Comparison of ENCODE assay signal across 15 cellular contexts in the genomic region with DNA sequence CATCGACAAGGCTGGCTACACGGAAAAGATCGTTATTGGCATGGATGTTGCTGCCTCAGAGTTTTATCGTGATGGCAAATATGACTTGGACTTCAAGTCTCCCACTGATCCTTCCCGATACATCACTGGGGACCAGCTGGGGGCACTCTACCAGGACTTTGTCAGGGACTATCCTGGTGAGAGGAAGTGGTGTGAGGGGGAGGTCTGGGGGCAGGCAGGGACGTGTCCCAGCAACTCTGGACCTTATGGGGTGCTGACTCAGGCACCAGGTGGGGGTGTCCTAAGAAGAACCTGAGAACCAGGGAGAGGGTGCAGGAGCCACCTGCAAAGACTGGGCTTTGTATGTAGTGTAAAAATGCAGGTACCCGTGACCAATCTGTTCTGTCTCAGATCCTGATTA. TPM values are rescaled to one million over a fixed set of nuclear protein-coding genes. Genes with fewer than 3 reads are reported as not detected.
DNase-seq lines count a peak whose midpoint lies in the region; ATAC-seq, FAIRE-seq and TF ChIP-seq lines count a peak whose summit lies in the region.
"Had no signal": no experiment of that assay in that cellular context is flagged by ENCODE, and none has a peak within 500 bp of the region (broad histone marks: within the 10 kb centered on the region; RNA-seq: fewer than 3 reads in every experiment).

No MANE protein-coding gene starts in this region.

- H3K27me3 ChIP-seq in WERI-Rb-1 (ENCODE audit: insufficient read depth, low read depth, severe bottlenecking) (no peaks in the 10 kb centered on the region), endothelial cell of umbilical vein (ENCODE audit: control insufficient read depth in 2 of 2, insufficient read depth in 2 of 2, low read length in 2 of 2) (no peaks in the 10 kb centered on the region), suprapubic skin (no peaks in the 10 kb centered on the region)

- no peaks in the 10 kb centered on the region for H4K20me1 ChIP-seq in endothelial cell of umbilical vein (replicated peaks; ENCODE audit: control insufficient read depth, extremely low read depth, insufficient read depth, low read length)

- no peaks in the 10 kb centered on the region for H3K36me3 Mint-ChIP-seq in natural killer cell treated with Interleukin-12 subunit alpha and Interleukin-12 subunit beta and Interleukin-15 and Interleukin-18, amount 100 ng/mL, for 72 hours
- H3K36me3 Mint-ChIP-seq in natural killer cell, result no peaks in the 10 kb centered on the region

- H3K4me1 Mint-ChIP-seq in natural killer cell treated with Interleukin-12 subunit alpha and Interleukin-12 subunit beta and Interleukin-15 and Interleukin-18, amount 100 ng/mL, for 72 hours (ENCODE audit: low read depth in 2 of 2), result peaks cover 20 to 24% of the 10 kb centered on the region in 2 donors
- H3K4me1 Mint-ChIP-seq in natural killer cell, result peaks cover 12 to 26% of the 10 kb centered on the region in 2 donors

- no peak for TF ChIP-seq POLR2A in endothelial cell of umbilical vein (IDR thresholded peaks at IDR 0.05; ENCODE audit: low read depth, low read length)
- TF ChIP-seq POLR2A in suprapubic skin (IDR thresholded peaks at IDR 0.05), result no peak

- TF ChIP-seq CTCF in natural killer cell (IDR thresholded peaks at IDR 0.05), result no peak
- peak; percentile 29; the same call in 1 of the 2 replicates for TF ChIP-seq CTCF in WERI-Rb-1 (IDR thresholded peaks at IDR 0.05; ENCODE audit: low read depth, low read length)
- TF ChIP-seq CTCF in endothelial cell of umbilical vein (IDR thresholded peaks at IDR 0.05; ENCODE audit: extremely low read depth in 1 of 2, insufficient read depth in 1 of 2, low read depth in 1 of 2, low read length in 2 of 2), result no peak
- no peak for TF ChIP-seq CTCF in suprapubic skin (IDR thresholded peaks at IDR 0.05)

- intact Hi-C loops in natural killer cell (cut with micrococcal nuclease) (no loop called here), endothelial cell of umbilical vein (cut with micrococcal nuclease) (no loop called here)

- no peak for DNase-seq in natural killer cell treated with Interleukin-12 subunit alpha and Interleukin-12 subunit beta and Interleukin-15 and Interleukin-18, amount 100 ng/mL, for 72 hours (ENCODE audit: low spot score)
- DNase-seq in natural killer cell (no peak), WERI-Rb-1 (no peak), endothelial cell of umbilical vein (ENCODE audit: low read depth, low spot score) (no peak), suprapubic skin (ENCODE audit: low spot score in 2 of 2) (no peak), NCI-H526 treated with DMSO at 0.1 percent for 48 hours (lab: John Stamatoyannopoulos, UW) (no peak)
- DNase-seq: DMS53, NCI-H748 treated with DMSO at 0.1 percent for 48 hours, RPMI8226, T-helper 17 cell had no signal

- no TSS peak for BruUV-seq in endothelial cell of umbilical vein (replicated peaks; lab: Mats Ljungman, UMichigan)

- POLR2A ChIA-PET in endothelial cell of umbilical vein (lab: Charles Lee), result interaction anchor here (0.5 kb wide), 1 partner anchor 12 kb away, joined by 4 read pairs; no protein-coding TSS in a partner anchor

- CTCF ChIA-PET in endothelial cell of umbilical vein (lab: Charles Lee), result interaction anchor here (1.5 kb wide), 1 partner anchor 47 kb away, joined by 6 read pairs; a partner anchor contains a TSS

- no peak overlapping the region for H3K4me3 Mint-ChIP-seq in natural killer cell treated with Interleukin-12 subunit alpha and Interleukin-12 subunit beta and Interleukin-15 and Interleukin-18, amount 100 ng/mL, for 72 hours
- no peak overlapping the region for H3K4me3 Mint-ChIP-seq in natural killer cell
- H3K4me3 Mint-ChIP-seq: central memory CD8-positive, alpha-beta T cell; T-helper 17 cell had no signal

- peak overlapping the region; percentile 3 to 11 for H3K27ac Mint-ChIP-seq in natural killer cell treated with Interleukin-12 subunit alpha and Interleukin-12 subunit beta and Interleukin-15 and Interleukin-18, amount 100 ng/mL, for 72 hours
- H3K27ac Mint-ChIP-seq in natural killer cell, result peak overlapping the region in 1 of 2 donors; percentile 10
- H3K27ac Mint-ChIP-seq: T-helper 17 cell had no signal

- no peaks in the 10 kb centered on the region for H3K9me3 Mint-ChIP-seq in natural killer cell treated with Interleukin-12 subunit alpha and Interleukin-12 subunit beta and Interleukin-15 and Interleukin-18, amount 100 ng/mL, for 72 hours
- H3K9me3 Mint-ChIP-seq in natural killer cell, result no peaks in the 10 kb centered on the region
- H3K9me3 Mint-ChIP-seq: central memory CD8-positive, alpha-beta T cell had no signal

- WGBS in suprapubic skin, result 76% methylated on average over 7 of the region's 7 CpGs

- H3K9ac ChIP-seq in endothelial cell of umbilical vein (replicated peaks; ENCODE audit: extremely low read depth, insufficient read depth, low read length), result no peak overlapping the region

- H3K27ac ChIP-seq in WERI-Rb-1 (peak overlapping the region; percentile 45), endothelial cell of umbilical vein (ENCODE audit: insufficient read depth, low read depth, low read length) (no peak overlapping the region), suprapubic skin (no peak overlapping the region)

- dilution Hi-C loops in endothelial cell of umbilical vein (cut with MboI; ENCODE audit: extremely low pct_ligation_motif_present, low sequenced_read_pairs), result no loop called here

- H2AFZ ChIP-seq in endothelial cell of umbilical vein (ENCODE audit: low read depth, low read length), result no peak overlapping the region

- H3K9me1 ChIP-seq in endothelial cell of umbilical vein (replicated peaks; ENCODE audit: control insufficient read depth, extremely low read depth, insufficient read depth, low read length), result no peaks in the 10 kb centered on the region

- H3K9me3 ChIP-seq in WERI-Rb-1 (ENCODE audit: severe bottlenecking), result no peaks in the 10 kb centered on the region
- no peaks in the 10 kb centered on the region for H3K9me3 ChIP-seq in endothelial cell of umbilical vein (replicated peaks; ENCODE audit: control insufficient read depth, insufficient read depth, low read length)
- no peaks in the 10 kb centered on the region for H3K9me3 ChIP-seq in suprapubic skin

- H3K4me1 ChIP-seq in endothelial cell of umbilical vein (ENCODE audit: control insufficient read depth, extremely low read depth, insufficient read depth, low read length) (peaks cover 10% of the 10 kb centered on the region), suprapubic skin (peaks cover 13% of the 10 kb centered on the region)

- H3K4me3 ChIP-seq in WERI-Rb-1 (ENCODE audit: low read depth, low read length) (no peak overlapping the region), endothelial cell of umbilical vein (replicated peaks in 1 of 3; ENCODE audit: insufficient read depth in 1 of 3, low read depth in 1 of 3, low read length in 3 of 3) (no peak overlapping the region), suprapubic skin (no peak overlapping the region)

- no peak for TF ChIP-seq EP300 in suprapubic skin (IDR thresholded peaks at IDR 0.05)

- H3K4me2 ChIP-seq in endothelial cell of umbilical vein (ENCODE audit: insufficient read depth, low read length), result no peak overlapping the region

- H3K27me3 Mint-ChIP-seq in natural killer cell treated with Interleukin-12 subunit alpha and Interleukin-12 subunit beta and Interleukin-15 and Interleukin-18, amount 100 ng/mL, for 72 hours, result no peaks in the 10 kb centered on the region
- no peaks in the 10 kb centered on the region for H3K27me3 Mint-ChIP-seq in natural killer cell (ENCODE audit: low read depth in 2 of 2)
- H3K27me3 Mint-ChIP-seq: central memory CD8-positive, alpha-beta T cell; T-helper 17 cell had no signal

- H3K79me2 ChIP-seq in endothelial cell of umbilical vein (ENCODE audit: control insufficient read depth, insufficient read depth, low read length), result no peaks in the 10 kb centered on the region

- H3K36me3 ChIP-seq in WERI-Rb-1 (peaks cover 89% of the 10 kb centered on the region), endothelial cell of umbilical vein (ENCODE audit: control insufficient read depth in 2 of 2, extremely low read depth in 1 of 2, insufficient read depth in 2 of 2, low read length in 2 of 2) (no peaks in the 10 kb centered on the region), suprapubic skin (peaks cover 5% of the 10 kb centered on the region)

- ATAC-seq in natural killer cell treated with Interleukin-12 subunit alpha and Interleukin-12 subunit beta and Interleukin-15 and Interleukin-18, amount 100 ng/mL, for 72 hours, result no peak
- ATAC-seq in natural killer cell (no peak), SK-N-SH treated with all-trans-retinoic acid at 6 μM for 48 hours (no peak), HG03045 (IDR thresholded peaks at IDR 0.05; ENCODE audit: unreplicated experiment) (no peak)
- ATAC-seq: HCT116, T-helper 17 cell had no signal

- peak; percentile 38 for FAIRE-seq in endothelial cell of umbilical vein (lab: Jason Lieb, UNC)

RNA-seq across cellular contexts. Expression of a gene that starts 5.2 kb away (rescaled TPM):
- total RNA-seq in natural killer cell treated with Interleukin-12 subunit alpha and Interleukin-12 subunit beta and Interleukin-15 and Interleukin-18, amount 100 ng/mL, for 72 hours, result 100 to 1,000 TPM; 151 to 158 TPM
- total RNA-seq in natural killer cell (10 to 100 TPM; 21.6 to 30.8 (median 23.1) TPM), endothelial cell of umbilical vein (13.8 and 18.6 TPM in 2 replicates), suprapubic skin (10 to 100 TPM in 1 of 4 donors, 1 to 10 TPM in 3; 1.3 to 15.4 (median 6.9) TPM)
- 9.1 and 11.4 TPM in 2 replicates for polyA plus RNA-seq in endothelial cell of umbilical vein
- polyA plus RNA-seq in endothelial cell of umbilical vein (2011; cell fraction: cytosol; rRNA removed), result 11.0 and 11.2 TPM in 2 replicates
- 35.7 and 41.5 TPM in 2 replicates for polyA plus RNA-seq in endothelial cell of umbilical vein (2011; cell fraction: nucleus; rRNA removed)
- polyA plus RNA-seq in endothelial cell of umbilical vein (2012), result 18.1 and 20.0 TPM in 2 replicates
- polyA minus RNA-seq in endothelial cell of umbilical vein, result 10.4 and 13.6 TPM in 2 replicates
- 9.3 TPM for polyA minus RNA-seq in endothelial cell of umbilical vein (2011; cell fraction: cytosol; rRNA and poly(A)+ RNA removed)
- polyA minus RNA-seq in endothelial cell of umbilical vein (2011; cell fraction: nucleus; rRNA and poly(A)+ RNA removed), result 4.6 TPM in 2 replicates

RNA-seq across cellular contexts. Expression of a gene that starts 8.2 kb away (rescaled TPM):
- total RNA-seq in natural killer cell treated with Interleukin-12 subunit alpha and Interleukin-12 subunit beta and Interleukin-15 and Interleukin-18, amount 100 ng/mL, for 72 hours, result 10 to 100 TPM; 36.5 to 62.2 TPM
- total RNA-seq in natural killer cell (10 to 100 TPM; 29.3 to 34.0 (median 31.9) TPM), endothelial cell of umbilical vein (117 and 122 TPM in 2 replicates), suprapubic skin (100 to 1,000 TPM in 1 of 4 donors, 10 to 100 TPM in 3; 58.4 to 137 (median 67.7) TPM)
- 46.4 and 47.1 TPM in 2 replicates for polyA plus RNA-seq in endothelial cell of umbilical vein
- polyA plus RNA-seq in endothelial cell of umbilical vein (2011; cell fraction: cytosol; rRNA removed), result 31.7 and 35.8 TPM in 2 replicates
- polyA plus RNA-seq in endothelial cell of umbilical vein (2011; cell fraction: nucleus; rRNA removed), result 134 and 156 TPM in 2 replicates
- polyA plus RNA-seq in endothelial cell of umbilical vein (2012), result 74.8 and 89.8 TPM in 2 replicates
- polyA minus RNA-seq in endothelial cell of umbilical vein, result 24.5 and 37.5 TPM in 2 replicates
- polyA minus RNA-seq in endothelial cell of umbilical vein (2011; cell fraction: cytosol; rRNA and poly(A)+ RNA removed), result 29.7 TPM
- 38.0 and 73.8 TPM in 2 replicates for polyA minus RNA-seq in endothelial cell of umbilical vein (2011; cell fraction: nucleus; rRNA and poly(A)+ RNA removed)

RNA-seq across cellular contexts. Expression of a gene that starts 15.0 kb away (rescaled TPM):
- 1 to 10 TPM; 3.2 to 7.1 TPM for total RNA-seq in natural killer cell treated with Interleukin-12 subunit alpha and Interleukin-12 subunit beta and Interleukin-15 and Interleukin-18, amount 100 ng/mL, for 72 hours
- total RNA-seq in natural killer cell (10 to 100 TPM in 1 of 3 donors, 1 to 10 TPM in 2; 8.1 to 16.8 (median 9.8) TPM), endothelial cell of umbilical vein (2.7 and 3.5 TPM in 2 replicates), suprapubic skin (10 to 100 TPM in 2 of 4 donors, 1 to 10 TPM in 2; 4.3 to 15.8 (median 8.5) TPM)
- 2.8 and 3.1 TPM in 2 replicates for polyA plus RNA-seq in endothelial cell of umbilical vein
- polyA plus RNA-seq in endothelial cell of umbilical vein (2011; cell fraction: cytosol; rRNA removed), result 3.4 and 3.5 TPM in 2 replicates
- polyA plus RNA-seq in endothelial cell of umbilical vein (2011; cell fraction: nucleus; rRNA removed), result 3.9 and 4.6 TPM in 2 replicates
- 4.6 and 4.7 TPM in 2 replicates for polyA plus RNA-seq in endothelial cell of umbilical vein (2012)
- 3.6 and 4.6 TPM in 2 replicates for polyA minus RNA-seq in endothelial cell of umbilical vein
- polyA minus RNA-seq in endothelial cell of umbilical vein (2011; cell fraction: cytosol; rRNA and poly(A)+ RNA removed), result 2.2 TPM
- 1.7 and 2.9 TPM in 2 replicates for polyA minus RNA-seq in endothelial cell of umbilical vein (2011; cell fraction: nucleus; rRNA and poly(A)+ RNA removed)

RNA-seq across cellular contexts. Expression of a gene that starts 24.0 kb away (rescaled TPM):
- total RNA-seq in natural killer cell treated with Interleukin-12 subunit alpha and Interleukin-12 subunit beta and Interleukin-15 and Interleukin-18, amount 100 ng/mL, for 72 hours, result not detected
- total RNA-seq in natural killer cell (not detected), endothelial cell of umbilical vein (not detected in 2 replicates), suprapubic skin (not detected)
- polyA plus RNA-seq in endothelial cell of umbilical vein, result not detected in 2 replicates
- not detected in 2 replicates for polyA plus RNA-seq in endothelial cell of umbilical vein (2011; cell fraction: cytosol; rRNA removed)
- not detected in 2 replicates for polyA plus RNA-seq in endothelial cell of umbilical vein (2011; cell fraction: nucleus; rRNA removed)
- not detected in 2 replicates for polyA plus RNA-seq in endothelial cell of umbilical vein (2012)
- not detected in 2 replicates for polyA minus RNA-seq in endothelial cell of umbilical vein
- not detected for polyA minus RNA-seq in endothelial cell of umbilical vein (2011; cell fraction: cytosol; rRNA and poly(A)+ RNA removed)
- not detected in 2 replicates for polyA minus RNA-seq in endothelial cell of umbilical vein (2011; cell fraction: nucleus; rRNA and poly(A)+ RNA removed)
- total RNA-seq: progenitor cell of endocrine pancreas, T-helper 17 cell had no signal

RNA-seq across cellular contexts. Expression of a gene that starts 24.2 kb away (rescaled TPM):
- 100 to 1,000 TPM in 1 of 2 donors, 10 to 100 TPM in 1; 89.7 to 106 TPM for total RNA-seq in natural killer cell treated with Interleukin-12 subunit alpha and Interleukin-12 subunit beta and Interleukin-15 and Interleukin-18, amount 100 ng/mL, for 72 hours
- total RNA-seq in natural killer cell (100 to 1,000 TPM; 125 to 157 (median 126) TPM), endothelial cell of umbilical vein (153 and 167 TPM in 2 replicates), suprapubic skin (100 to 1,000 TPM; 251 to 495 (median 436) TPM)
- polyA plus RNA-seq in endothelial cell of umbilical vein, result 729 and 802 TPM in 2 replicates
- polyA plus RNA-seq in endothelial cell of umbilical vein (2011; cell fraction: cytosol; rRNA removed), result 563 and 605 TPM in 2 replicates
- polyA plus RNA-seq in endothelial cell of umbilical vein (2011; cell fraction: nucleus; rRNA removed), result 175 and 212 TPM in 2 replicates
- polyA plus RNA-seq in endothelial cell of umbilical vein (2012), result 176 and 200 TPM in 2 replicates
- 79.2 and 103 TPM in 2 replicates for polyA minus RNA-seq in endothelial cell of umbilical vein
- polyA minus RNA-seq in endothelial cell of umbilical vein (2011; cell fraction: cytosol; rRNA and poly(A)+ RNA removed), result 85.2 TPM
- polyA minus RNA-seq in endothelial cell of umbilical vein (2011; cell fraction: nucleus; rRNA and poly(A)+ RNA removed), result 26.8 and 44.8 TPM in 2 replicates
